ENCODE assay signal across 1 cellular context in genomic region chr12:13596714-13597113, GRCh38.
TF ChIP-seq lines count a peak whose summit lies in the region.

No MANE protein-coding gene starts in this region.

TF ChIP-seq in HCT116, 20 proteins besides CTCF, POLR2A, EP300 and RAD21 (continued from another document):
- TF ChIP-seq REST (IDR thresholded peaks at IDR 0.05; ENCODE audit: low read depth) = no peak
- TF ChIP-seq MAX (IDR thresholded peaks at IDR 0.05) = no peak
- no peak for TF ChIP-seq EZH2phosphoT487 (IDR thresholded peaks at IDR 0.05; ENCODE audit: borderline replicate concordance)
- TF ChIP-seq SP1 (IDR thresholded peaks at IDR 0.05; ENCODE audit: low read depth) = no peak
- TF ChIP-seq ATF3 (IDR thresholded peaks at IDR 0.05) = no peak
- TF ChIP-seq YY1 (IDR thresholded peaks at IDR 0.05; ENCODE audit: extremely low read depth, insufficient replicate concordance, low read depth, low read length) = no peak
- no peak for TF ChIP-seq EGR1 (IDR thresholded peaks at IDR 0.05; ENCODE audit: low read depth)
- TF ChIP-seq CEBPB (IDR thresholded peaks at IDR 0.05; ENCODE audit: low read depth) = no peak
- TF ChIP-seq SIN3A (IDR thresholded peaks at IDR 0.05; ENCODE audit: low read depth) = no peak
- TF ChIP-seq ZBTB33 (IDR thresholded peaks at IDR 0.05; ENCODE audit: extremely low read depth, insufficient replicate concordance, low read length) = no peak
TF ChIP-seq in HCT116: peak in this region for 0.
